Comparison of ENCODE assay signal across 16 cellular contexts in genomic region chr20:64149141-64149540, GRCh38. TPM values are rescaled to one million over a fixed set of nuclear protein-coding genes. Genes with fewer than 3 reads are reported as not detected.
DNase-seq lines count a peak whose midpoint lies in the region; ATAC-seq and TF ChIP-seq lines count a peak whose summit lies in the region.
"Had no signal": no experiment of that assay in that cellular context is flagged by ENCODE, and none has a peak within 500 bp of the region (broad histone marks: within the 10 kb centered on the region; RNA-seq: fewer than 3 reads in every experiment).

No MANE protein-coding gene starts in this region.

- DNase-seq in left ventricle myocardium superior (peak; percentile 20), heart right ventricle (no peak), RWPE2 (ENCODE audit: low spot score) (peak; percentile 69), glutamatergic neuron (peak; percentile 1), sigmoid colon (peak; percentile 25), anterior cingulate cortex (lab: John Stamatoyannopoulos, UW) (no peak), mucosa of gallbladder (ENCODE audit: low spot score) (no peak)
- DNase-seq: C1 segment of cervical spinal cord; CD4-positive, alpha-beta memory T cell; DMS79 treated with DMSO at 0.1 percent for 48 hours; EL; GOT3 had no signal

- no peak for TF ChIP-seq CTCF in heart right ventricle (IDR thresholded peaks at IDR 0.05)
- no peak for TF ChIP-seq CTCF in RWPE2 (IDR thresholded peaks at IDR 0.05; ENCODE audit: poor library complexity, severe bottlenecking)
- no peak for TF ChIP-seq CTCF in glutamatergic neuron (IDR thresholded peaks at IDR 0.05; ENCODE audit: partially characterized antibody, unreplicated experiment)
- no peak for TF ChIP-seq CTCF in sigmoid colon (IDR thresholded peaks at IDR 0.05)

- no peak for TF ChIP-seq POLR2A in sigmoid colon (IDR thresholded peaks at IDR 0.05)

- no peaks in the 10 kb centered on the region for H3K4me1 ChIP-seq in heart right ventricle
- peaks cover 16% of the 10 kb centered on the region for H3K4me1 ChIP-seq in RWPE2 (ENCODE audit: insufficient read depth, poor library complexity, severe bottlenecking)
- no peaks in the 10 kb centered on the region for H3K4me1 ChIP-seq in sigmoid colon
- H3K4me1 ChIP-seq: HAP-1 had no signal

- no peak for ATAC-seq in left ventricle myocardium superior
- ATAC-seq in heart right ventricle = no peak
- ATAC-seq in RWPE2 (ENCODE audit: low read depth) = no peak
- ATAC-seq in activated T-helper 17 cell treated with anti-CD3 and anti-CD28 coated beads, Interleukin-2, amount 50 U/mL, for 72 hours (replicated peaks) = no peak

- peaks cover 27% of the 10 kb centered on the region for H3K9me3 Mint-ChIP-seq in glutamatergic neuron (ENCODE audit: unreplicated experiment)
- H3K9me3 Mint-ChIP-seq in activated T-helper 17 cell treated with anti-CD3 and anti-CD28 coated beads, Interleukin-2, amount 50 U/mL, for 72 hours = peaks cover 11% of the 10 kb centered on the region

- H3K4me3 Mint-ChIP-seq in glutamatergic neuron (ENCODE audit: unreplicated experiment) = no peak overlapping the region
- H3K4me3 Mint-ChIP-seq in activated T-helper 17 cell treated with anti-CD3 and anti-CD28 coated beads, Interleukin-2, amount 50 U/mL, for 72 hours = no peak overlapping the region
- H3K4me3 Mint-ChIP-seq: B cell; CD4-positive, alpha-beta memory T cell had no signal

- H3K27ac Mint-ChIP-seq in glutamatergic neuron (ENCODE audit: unreplicated experiment) = no peak overlapping the region
- no peak overlapping the region for H3K27ac Mint-ChIP-seq in activated T-helper 17 cell treated with anti-CD3 and anti-CD28 coated beads, Interleukin-2, amount 50 U/mL, for 72 hours
- H3K27ac Mint-ChIP-seq: B cell had no signal

- H3K27me3 ChIP-seq in heart right ventricle (peaks cover 0 to 34% (median 7%) of the 10 kb centered on the region in 7 donors), RWPE2 (ENCODE audit: insufficient read depth, poor library complexity, severe bottlenecking) (no peaks in the 10 kb centered on the region), sigmoid colon (peaks cover 0 to 30% (median 16%) of the 10 kb centered on the region in 3 donors)

- peaks cover 24% of the 10 kb centered on the region for H3K4me1 Mint-ChIP-seq in glutamatergic neuron (ENCODE audit: low read depth, unreplicated experiment)
- no peaks in the 10 kb centered on the region for H3K4me1 Mint-ChIP-seq in activated T-helper 17 cell treated with anti-CD3 and anti-CD28 coated beads, Interleukin-2, amount 50 U/mL, for 72 hours
- H3K4me1 Mint-ChIP-seq: B cell had no signal

- 88 to 90% methylated on average over 7 of the region's 7 CpGs for WGBS in heart right ventricle, 2 donors
- 85 to 91% methylated on average over 7 of the region's 7 CpGs for WGBS in sigmoid colon, 2 donors

- H3K36me3 Mint-ChIP-seq in glutamatergic neuron (ENCODE audit: unreplicated experiment) = peaks cover 7% of the 10 kb centered on the region
- H3K36me3 Mint-ChIP-seq in activated T-helper 17 cell treated with anti-CD3 and anti-CD28 coated beads, Interleukin-2, amount 50 U/mL, for 72 hours (ENCODE audit: low read depth) = no peaks in the 10 kb centered on the region
- H3K36me3 Mint-ChIP-seq: CD4-positive, alpha-beta memory T cell had no signal

- peaks cover 0 to 15% (median 0%) of the 10 kb centered on the region in 11 donors for H3K9me3 ChIP-seq in heart right ventricle
- no peaks in the 10 kb centered on the region for H3K9me3 ChIP-seq in RWPE2 (ENCODE audit: severe bottlenecking)
- peaks cover 0 to 6% (median 2%) of the 10 kb centered on the region in 4 donors for H3K9me3 ChIP-seq in sigmoid colon

- no peak for TF ChIP-seq EP300 in sigmoid colon (IDR thresholded peaks at IDR 0.05)

- H3K27ac ChIP-seq in heart right ventricle (no peak overlapping the region), RWPE2 (ENCODE audit: poor library complexity, severe bottlenecking) (no peak overlapping the region), sigmoid colon (no peak overlapping the region)

- H3K27me3 Mint-ChIP-seq in glutamatergic neuron (ENCODE audit: unreplicated experiment) = peaks cover 12% of the 10 kb centered on the region
- H3K27me3 Mint-ChIP-seq in activated T-helper 17 cell treated with anti-CD3 and anti-CD28 coated beads, Interleukin-2, amount 50 U/mL, for 72 hours = no peaks in the 10 kb centered on the region

- H3K4me3 ChIP-seq in heart right ventricle (no peak overlapping the region), RWPE2 (ENCODE audit: severe bottlenecking) (no peak overlapping the region), sigmoid colon (no peak overlapping the region)
- H3K4me3 ChIP-seq: HAP-1 had no signal

- H3K36me3 ChIP-seq in heart right ventricle = no peaks in the 10 kb centered on the region
- H3K36me3 ChIP-seq in RWPE2 (ENCODE audit: low read depth) = no peaks in the 10 kb centered on the region
- H3K36me3 ChIP-seq in sigmoid colon = no peaks in the 10 kb centered on the region
- H3K36me3 ChIP-seq: HAP-1 had no signal

- intact Hi-C loops in left ventricle myocardium superior (cut with micrococcal nuclease) = no loop called here
- intact Hi-C loops in heart right ventricle (cut with DNase I) = no loop called here
- intact Hi-C loops in sigmoid colon (cut with DNase I) = no loop called here

RNA-seq across cellular contexts. Expression of gene MYT1, which starts 15.1 kb away (rescaled TPM):
- total RNA-seq in left ventricle myocardium superior = 0.20 TPM
- under 1 TPM in 9 of 10 donors, not detected in 1; 0.05 to 0.35 (median 0.11) TPM for total RNA-seq in heart right ventricle
- under 1 TPM; 0.01 to 0.15 TPM for polyA plus RNA-seq in heart right ventricle
- 159 TPM for total RNA-seq in glutamatergic neuron (ENCODE audit: unreplicated experiment)
- total RNA-seq in sigmoid colon = 1 to 10 TPM in 1 of 4 donors, under 1 TPM in 3; under 0.01 to 1.1 (median 0.22) TPM
- polyA plus RNA-seq in sigmoid colon = under 1 TPM in 1 of 3 donors, not detected in 2; 0.31 TPM
- under 1 TPM in 1 of 2 donors, not detected in 1; 0.16 TPM for total RNA-seq in activated T-helper 17 cell treated with anti-CD3 and anti-CD28 coated beads, Interleukin-2, amount 50 U/mL, for 72 hours
- 0.17 TPM for total RNA-seq in mucosa of gallbladder
- total RNA-seq: CD4-positive, alpha-beta memory T cell; HT1080 had no signal
- polyA plus RNA-seq: CD4-positive, alpha-beta memory T cell had no signal

RNA-seq across cellular contexts. Expression of gene NPBWR2, which starts 41.8 kb away (rescaled TPM):
- total RNA-seq in left ventricle myocardium superior (not detected), heart right ventricle (not detected), glutamatergic neuron (ENCODE audit: unreplicated experiment) (not detected), sigmoid colon (not detected), mucosa of gallbladder (not detected)
- polyA plus RNA-seq in heart right ventricle (not detected), sigmoid colon (not detected)
- not detected for total RNA-seq in activated T-helper 17 cell treated with anti-CD3 and anti-CD28 coated beads, Interleukin-2, amount 50 U/mL, for 72 hours
- total RNA-seq: B cell; CD4-positive, alpha-beta memory T cell; HT1080 had no signal
- polyA plus RNA-seq: CD4-positive, alpha-beta memory T cell had no signal

Comparison
In these comparisons a context has a peak if more than half of its experiments do, and no peak if none do; other contexts are left out.
1. DNase-seq: peak in left ventricle myocardium superior (single experiment), RWPE2 (single experiment), glutamatergic neuron (single experiment) and sigmoid colon (single experiment); none in heart right ventricle (0 of 2), anterior cingulate cortex (0 of 58) and mucosa of gallbladder (single experiment).
2. RNA of gene MYT1, which starts 15.1 kb away (total RNA-seq): 159 TPM in glutamatergic neuron (single experiment); under 0.01 to 1.1 TPM in sigmoid colon, 0.20 TPM in left ventricle myocardium superior (single experiment), 0.17 TPM in mucosa of gallbladder (single experiment), 0.16 TPM in activated T-helper 17 cell treated with anti-CD3 and anti-CD28 coated beads, Interleukin-2, amount 50 U/mL, for 72 hours and 0.05 to 0.35 TPM in heart right ventricle; every median in the first group is over 10 times any median in the second.